ENCODE assay signal across 8 cellular contexts in genomic region chr4:57442834-57443291, GRCh38.
A peak's percentile ranks its signal among the peaks of the same experiment; 100 is the strongest.
DNase-seq lines count a peak whose midpoint lies in the region; ATAC-seq and TF ChIP-seq lines count a peak whose summit lies in the region.

No MANE protein-coding gene starts in this region.

- H3K4me3 ChIP-seq in ascending aorta (no peak overlapping the region), tibial artery (no peak overlapping the region)

- H3K27ac ChIP-seq in ascending aorta, result no peak overlapping the region
- H3K27ac ChIP-seq in tibial artery, result no peak overlapping the region

- H3K4me1 Mint-ChIP-seq in activated T-cell treated with anti-CD3 and anti-CD28 coated beads, Interleukin-2, amount 50 U/mL, for 24 hours (ENCODE audit: low read depth), result no peaks in the 10 kb centered on the region

- no peaks in the 10 kb centered on the region for H3K27me3 Mint-ChIP-seq in activated T-cell treated with anti-CD3 and anti-CD28 coated beads, Interleukin-2, amount 50 U/mL, for 24 hours

- H3K36me3 Mint-ChIP-seq in activated T-cell treated with anti-CD3 and anti-CD28 coated beads, Interleukin-2, amount 50 U/mL, for 24 hours (ENCODE audit: low read depth), result no peaks in the 10 kb centered on the region

- H3K36me3 ChIP-seq in ascending aorta (no peaks in the 10 kb centered on the region), tibial artery (no peaks in the 10 kb centered on the region)

- intact Hi-C loops in ascending aorta (cut with DNase I) (no loop called here), tibial artery (cut with DNase I; ENCODE audit: low total_unique reads) (no loop called here)

- TF ChIP-seq CTCF in GM13977 (IDR thresholded peaks at IDR 0.05; ENCODE audit: extremely low read depth, insufficient read depth, missing control alignments), result peak; percentile 65
- peak in 2 of 3 experiments; percentile 72 to 74 for TF ChIP-seq CTCF in ascending aorta (IDR thresholded peaks at IDR 0.05)
- TF ChIP-seq CTCF in tibial artery (IDR thresholded peaks at IDR 0.05), result peak; percentile 56 to 68

- DNase-seq in AG20443 (ENCODE audit: low spot score) (peak; percentile 67), GM13977 (ENCODE audit: low spot score) (peak; percentile 17), NCI-H1092 (lab: John Stamatoyannopoulos, UW) (peak; percentile 68), ascending aorta (ENCODE audit: low spot score in 2 of 2) (no peak), iPS DF 4.7 (ENCODE audit: extremely low read depth, low spot score) (peak; percentile 49), tibial artery (peak in 1 of 2 donors; percentile 28)
- no peak for DNase-seq in activated T-cell treated with anti-CD3 and anti-CD28 coated beads, Interleukin-2, amount 50 U/mL, for 24 hours

- H3K27ac Mint-ChIP-seq in activated T-cell treated with anti-CD3 and anti-CD28 coated beads, Interleukin-2, amount 50 U/mL, for 24 hours, result no peak overlapping the region

- H3K4me1 ChIP-seq in ascending aorta (peaks cover 0 to 3% of the 10 kb centered on the region in 2 donors), tibial artery (peaks cover 0 to 6% (median 0%) of the 10 kb centered on the region in 4 donors)

- no peak overlapping the region for H3K4me3 Mint-ChIP-seq in activated T-cell treated with anti-CD3 and anti-CD28 coated beads, Interleukin-2, amount 50 U/mL, for 24 hours

- in situ Hi-C loops in GM13977 (cut with MboI; ENCODE audit: low pct_unique_long_range_greater_than_20kb, low sequenced_read_pairs, unreplicated experiment), result no loop called here

- H3K9me3 ChIP-seq in ascending aorta, result no peaks in the 10 kb centered on the region
- no peaks in the 10 kb centered on the region for H3K9me3 ChIP-seq in tibial artery

- no peaks in the 10 kb centered on the region for H3K9me3 Mint-ChIP-seq in activated T-cell treated with anti-CD3 and anti-CD28 coated beads, Interleukin-2, amount 50 U/mL, for 24 hours

- no peaks in the 10 kb centered on the region for H3K27me3 ChIP-seq in ascending aorta
- no peaks in the 10 kb centered on the region for H3K27me3 ChIP-seq in tibial artery

- ATAC-seq in HG03196 (IDR thresholded peaks at IDR 0.05; ENCODE audit: unreplicated experiment), result no peak

Comparison
In these comparisons a context has a peak if more than half of its experiments do, and no peak if none do; other contexts are left out.
1. DNase-seq: peak in AG20443 (single experiment), GM13977 (single experiment), NCI-H1092 (single experiment) and iPS DF 4.7 (single experiment); none in ascending aorta (0 of 2) and activated T-cell treated with anti-CD3 and anti-CD28 coated beads, Interleukin-2, amount 50 U/mL, for 24 hours (single experiment).
2. Peak in every context shown above with its lines, with median percentiles within 50 percentile points of each other: CTCF ChIP-seq.